In the genomic region with DNA sequence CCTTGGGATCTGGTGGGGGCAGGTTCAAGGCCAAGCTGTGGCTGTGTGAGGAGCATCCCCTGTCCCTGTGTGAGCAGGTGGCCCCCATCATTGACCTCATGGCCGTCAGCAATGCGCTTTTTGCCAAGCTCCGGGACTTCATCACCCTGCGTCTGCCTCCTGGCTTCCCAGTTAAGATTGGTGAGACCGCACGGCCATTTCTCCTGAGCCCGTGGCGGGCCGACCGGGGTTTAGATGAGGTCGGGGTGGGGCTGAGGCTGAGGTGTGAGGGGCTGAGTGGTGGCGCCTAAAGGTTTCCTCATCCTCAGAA, we compare ENCODE assay signal across 30 cellular contexts.
"Had no signal": no experiment of that assay in that cellular context is flagged by ENCODE, and none has a peak within 500 bp of the region (broad histone marks: within the 10 kb centered on the region; RNA-seq: fewer than 3 reads in every experiment).

No MANE protein-coding gene starts in this region.

- H3K36me3 Mint-ChIP-seq: activated naive CD4-positive, alpha-beta T cell treated with anti-CD3 and anti-CD28 coated beads, Interleukin-2, amount 50 U/mL, for 24 hours; activated naive CD8-positive, alpha-beta T cell treated with anti-CD3 and anti-CD28 coated beads, Interleukin-2, amount 10 ng/mL, durations not matched to agents 7 days and 5 days had no signal

- H3K9me3 Mint-ChIP-seq: activated CD4-positive, alpha-beta T cell treated with anti-CD3 and anti-CD28 coated beads, Interleukin-2, amount 10 ng/mL, durations not matched to agents 24 days and 14 days; activated CD8-positive, alpha-beta T cell treated with anti-CD3 and anti-CD28 coated beads for 36 hours; activated naive CD4-positive, alpha-beta T cell treated with anti-CD3 and anti-CD28 coated beads, Interleukin-2, amount 50 U/mL, for 24 hours; activated naive CD8-positive, alpha-beta T cell treated with anti-CD3 and anti-CD28 coated beads, Interleukin-2, amount 10 ng/mL, durations not matched to agents 7 days and 5 days; activated T-cell treated with anti-CD3 and anti-CD28 coated beads, Interleukin-2, amount 50 U/mL, for 24 hours; activated T-helper 2 cell treated with anti-CD3 and anti-CD28 coated beads, Interferon-gamma antibody, Interleukin-2, Interleukin-4, amounts not matched to agents 10 μg/mL and 5 μg/mL and 100 μg/mL, durations not matched to agents 14 hours and 24 hours and 36 hours; T-helper 2 cell treated with Interferon-gamma antibody and Interleukin-4, amounts not matched to agents 5 μg/mL and 100 μg/mL, for 36 hours had no signal

- H3K36me3 ChIP-seq: breast epithelium, MG63 had no signal

- ATAC-seq: activated CD8-positive, alpha-beta T cell treated with anti-CD3 and anti-CD28 coated beads for 36 hours; body of pancreas; Panc1 had no signal

- H3K4me3 Mint-ChIP-seq: activated CD8-positive, alpha-beta T cell treated with anti-CD3 and anti-CD28 coated beads for 36 hours; activated naive CD8-positive, alpha-beta T cell treated with anti-CD3 and anti-CD28 coated beads, Interleukin-2, amount 10 ng/mL, durations not matched to agents 7 days and 5 days; activated T-cell treated with anti-CD3 and anti-CD28 coated beads, Interleukin-2, amount 50 U/mL, for 24 hours; T-helper 2 cell treated with Interferon-gamma antibody and Interleukin-4, amounts not matched to agents 5 μg/mL and 100 μg/mL, for 36 hours had no signal

- H3K4me3 ChIP-seq: body of pancreas, breast epithelium, MG63, SJCRH30, SK-N-MC had no signal

- H3K9me3 ChIP-seq: body of pancreas, breast epithelium, MG63 had no signal

- DNase-seq: activated CD4-positive, alpha-beta T cell treated with anti-CD3 and anti-CD28 coated beads, Interleukin-2, amount 50 U/mL, for 4 hours; activated CD8-positive, alpha-beta T cell treated with anti-CD3 and anti-CD28 coated beads for 36 hours; activated gamma-delta T cell; activated naive CD4-positive, alpha-beta T cell treated with Interleukin-2 at 50 U/mL for 16 hours; activated naive CD8-positive, alpha-beta T cell treated with anti-CD3 and anti-CD28 coated beads, Interleukin-2, amount 10 ng/mL, durations not matched to agents 7 days and 5 days; activated T-cell treated with anti-CD3 and anti-CD28 coated beads, Interleukin-2, amount 50 U/mL, for 24 hours; Kasumi-1; KBM-7; MG63; NCI-H1048; NCI-H1105 treated with DMSO at 0.1 percent for 48 hours; NCI-H1436; NCI-H1694; NCI-H1930; NCI-H2081 treated with DMSO at 0.1 percent for 48 hours; NCI-H226; NCI-H446 treated with DMSO at 0.1 percent for 48 hours; NCI-H524; NCI-H69; NCI-H82; SHP77; SJCRH30 had no signal

- H3K27me3 ChIP-seq: breast epithelium, MG63, SJCRH30 had no signal

- H3K27ac ChIP-seq: body of pancreas, breast epithelium, SJCRH30, SK-N-MC had no signal

- H3K27me3 Mint-ChIP-seq: activated naive CD4-positive, alpha-beta T cell treated with anti-CD3 and anti-CD28 coated beads, Interleukin-2, amount 50 U/mL, for 24 hours had no signal

- H3K27ac Mint-ChIP-seq: activated CD4-positive, alpha-beta T cell treated with anti-CD3 and anti-CD28 coated beads, Interleukin-2, amount 10 ng/mL, durations not matched to agents 24 days and 14 days; activated CD8-positive, alpha-beta T cell treated with anti-CD3 and anti-CD28 coated beads for 36 hours; activated naive CD4-positive, alpha-beta T cell treated with anti-CD3 and anti-CD28 coated beads, Interleukin-2, amount 50 U/mL, for 24 hours; activated naive CD8-positive, alpha-beta T cell treated with anti-CD3 and anti-CD28 coated beads, Interleukin-2, amount 10 ng/mL, durations not matched to agents 7 days and 5 days; activated T-cell treated with anti-CD3 and anti-CD28 coated beads, Interleukin-2, amount 50 U/mL, for 24 hours; activated T-helper 2 cell treated with anti-CD3 and anti-CD28 coated beads, Interferon-gamma antibody, Interleukin-2, Interleukin-4, amounts not matched to agents 10 μg/mL and 5 μg/mL and 100 μg/mL, durations not matched to agents 14 hours and 24 hours and 36 hours; T-helper 2 cell treated with Interferon-gamma antibody and Interleukin-4, amounts not matched to agents 5 μg/mL and 100 μg/mL, for 36 hours had no signal
